9 cellular contexts compared by ENCODE assay signal in the genomic region with DNA sequence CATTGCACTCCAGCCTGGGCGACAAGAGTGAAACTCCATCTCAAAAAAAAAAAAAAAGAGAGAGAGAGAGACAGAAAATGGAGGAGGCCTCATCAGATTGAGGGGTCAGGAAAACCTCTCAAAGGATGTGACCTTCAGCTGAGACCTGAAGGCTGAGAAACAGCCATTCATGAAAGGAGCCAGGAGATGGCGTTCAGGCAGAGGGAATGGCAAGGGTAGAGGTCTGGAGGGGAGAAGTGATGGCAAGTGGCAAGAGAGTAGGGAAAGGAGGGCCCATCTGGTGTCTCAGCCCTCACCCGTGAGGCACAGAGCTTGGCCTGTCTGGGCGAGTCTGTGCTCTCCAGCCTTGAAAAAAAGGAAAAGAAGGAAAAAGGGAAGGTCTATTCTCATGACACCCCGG. TPM values are rescaled to one million over a fixed set of nuclear protein-coding genes. Genes with fewer than 3 reads are reported as not detected.
DNase-seq lines count a peak whose midpoint lies in the region; ATAC-seq and TF ChIP-seq lines count a peak whose summit lies in the region.
"Had no signal": no experiment of that assay in that cellular context is flagged by ENCODE, and none has a peak within 500 bp of the region (broad histone marks: within the 10 kb centered on the region; RNA-seq: fewer than 3 reads in every experiment).

No MANE protein-coding gene starts in this region.

- H3K4ac ChIP-seq in neuronal stem cell (ENCODE audit: low read length), result no peak overlapping the region

- no peak overlapping the region for H3K9ac ChIP-seq in endodermal cell (ENCODE audit: extremely low read depth, low read length, poor library complexity, severe bottlenecking)
- no peak overlapping the region for H3K9ac ChIP-seq in neuronal stem cell (ENCODE audit: low read depth, low read length, poor library complexity)

- CTCF ChIA-PET in activated CD4-positive, alpha-beta T cell treated with anti-CD3 and anti-CD28 coated beads for 36 hours (lab: Charles Lee), result interaction anchor here (0.7 kb wide), 1 partner anchor 353 kb away, joined by 3 read pairs; no protein-coding TSS in a partner anchor

- H3K79me1 ChIP-seq in neuronal stem cell (ENCODE audit: low read depth, low read length), result no peaks in the 10 kb centered on the region

- POLR2A ChIA-PET in activated CD4-positive, alpha-beta T cell treated with anti-CD3 and anti-CD28 coated beads for 36 hours (lab: Charles Lee), result no interaction called here

- peak; percentile 77 for TF ChIP-seq CTCF in endodermal cell (conservative IDR thresholded peaks at IDR 0.05)

- 25 to 66% methylated on average over 2 to 5 of the region's 5 CpGs for WGBS in endodermal cell (ENCODE audit: insufficient coverage in 1 of 2, insufficient read length in 1 of 2), 2 experiments
- no CpG with 5 or more reads among the region's 5 CpGs for WGBS in neuronal stem cell (ENCODE audit: extremely low coverage in 2 of 2, insufficient read length in 2 of 2, insufficient replicate concordance in 1 of 2), 2 donors

- no peak overlapping the region for H3K4me2 ChIP-seq in neuronal stem cell (ENCODE audit: insufficient read depth, low read length, poor library complexity, severe bottlenecking)

- no peaks in the 10 kb centered on the region for H3K4me1 Mint-ChIP-seq in activated CD4-positive, alpha-beta T cell treated with anti-CD3 and anti-CD28 coated beads for 36 hours
- H3K4me1 Mint-ChIP-seq in endodermal cell, result peaks cover 12% of the 10 kb centered on the region

- H3K27ac ChIP-seq in endodermal cell (ENCODE audit: low read depth, low read length), result no peak overlapping the region
- no peak overlapping the region for H3K27ac ChIP-seq in neuronal stem cell (replicated peaks; ENCODE audit: low read length)
- H3K27ac ChIP-seq: right lobe of liver had no signal

- peak overlapping the region; percentile 19 for H2BK120ac ChIP-seq in neuronal stem cell (ENCODE audit: low read depth, low read length)

- H3K9me3 ChIP-seq in endodermal cell (ENCODE audit: control insufficient read depth, low read length) (no peaks in the 10 kb centered on the region), neuronal stem cell (replicated peaks in 1 of 2; ENCODE audit: control insufficient read depth in 2 of 2, insufficient read depth in 1 of 2, low read depth in 1 of 2, low read length in 2 of 2) (no peaks in the 10 kb centered on the region)
- H3K9me3 ChIP-seq: right lobe of liver had no signal

- H2BK15ac ChIP-seq in neuronal stem cell (ENCODE audit: low read length), result no peak overlapping the region

- H3K4me3 Mint-ChIP-seq in activated CD4-positive, alpha-beta T cell treated with anti-CD3 and anti-CD28 coated beads for 36 hours, result no peak overlapping the region
- H3K4me3 Mint-ChIP-seq in endodermal cell, result no peak overlapping the region

- H4K91ac ChIP-seq in neuronal stem cell (ENCODE audit: low read depth, low read length, poor library complexity), result no peak overlapping the region

- no peaks in the 10 kb centered on the region for H3K36me3 Mint-ChIP-seq in activated CD4-positive, alpha-beta T cell treated with anti-CD3 and anti-CD28 coated beads for 36 hours (ENCODE audit: low read depth)
- no peaks in the 10 kb centered on the region for H3K36me3 Mint-ChIP-seq in endodermal cell (ENCODE audit: low read depth)

- H3K14ac ChIP-seq in neuronal stem cell (ENCODE audit: low read length), result no peak overlapping the region

- H3K4me1 ChIP-seq in endodermal cell (ENCODE audit: control insufficient read depth, insufficient read depth, low read length), result peaks cover 12% of the 10 kb centered on the region
- peaks cover 5 to 7% of the 10 kb centered on the region in 2 donors for H3K4me1 ChIP-seq in neuronal stem cell (ENCODE audit: control insufficient read depth in 2 of 2, insufficient read depth in 1 of 2, low read depth in 1 of 2, low read length in 2 of 2)
- H3K4me1 ChIP-seq: right lobe of liver had no signal

- no peak overlapping the region for H3K18ac ChIP-seq in neuronal stem cell (ENCODE audit: low read length)

- H3K9me3 Mint-ChIP-seq in activated CD4-positive, alpha-beta T cell treated with anti-CD3 and anti-CD28 coated beads for 36 hours (ENCODE audit: low read depth), result no peaks in the 10 kb centered on the region
- no peaks in the 10 kb centered on the region for H3K9me3 Mint-ChIP-seq in endodermal cell

- H3K4me3 ChIP-seq in endodermal cell (ENCODE audit: low read length), result no peak overlapping the region
- H3K4me3 ChIP-seq in neuronal stem cell (ENCODE audit: low read length in 2 of 2), result no peak overlapping the region
- H3K4me3 ChIP-seq: right lobe of liver had no signal

- H3K36me3 ChIP-seq in endodermal cell (ENCODE audit: control insufficient read depth, insufficient read depth, low read length) (no peaks in the 10 kb centered on the region), neuronal stem cell (replicated peaks in 1 of 2; ENCODE audit: control insufficient read depth in 2 of 2, insufficient read depth in 2 of 2, low read length in 2 of 2) (no peaks in the 10 kb centered on the region)
- H3K36me3 ChIP-seq: right lobe of liver had no signal

- H2BK12ac ChIP-seq in neuronal stem cell (ENCODE audit: low read length), result no peak overlapping the region

- peaks cover 3% of the 10 kb centered on the region for H3K27me3 Mint-ChIP-seq in activated CD4-positive, alpha-beta T cell treated with anti-CD3 and anti-CD28 coated beads for 36 hours
- H3K27me3 Mint-ChIP-seq in endodermal cell (ENCODE audit: insufficient read depth), result peaks cover 10% of the 10 kb centered on the region

- intact Hi-C loops in activated CD4-positive, alpha-beta T cell treated with anti-CD3 and anti-CD28 coated beads for 36 hours (cut with DNase I, micrococcal nuclease), result loop anchor here (1.0 to 2.0 kb wide), 2 partner anchors 78 to 164 kb away; no protein-coding TSS in a partner anchor

- H3K27me3 ChIP-seq in endodermal cell (ENCODE audit: control insufficient read depth, insufficient read depth, low read length, poor library complexity, severe bottlenecking) (no peaks in the 10 kb centered on the region), neuronal stem cell (ENCODE audit: control insufficient read depth in 3 of 3, insufficient read depth in 3 of 3, low read depth in 1 of 3, low read length in 3 of 3) (no peaks in the 10 kb centered on the region)
- H3K27me3 ChIP-seq: right lobe of liver had no signal

- H4K8ac ChIP-seq in neuronal stem cell (ENCODE audit: low read depth, low read length), result no peak overlapping the region

- H3K23ac ChIP-seq in neuronal stem cell (ENCODE audit: low read depth, low read length, poor library complexity), result no peak overlapping the region

- H2AFZ ChIP-seq in neuronal stem cell (ENCODE audit: low read length), result no peak overlapping the region

- DNase-seq in activated CD4-positive, alpha-beta T cell treated with anti-CD3 and anti-CD28 coated beads for 36 hours, result peak; percentile 15
- DNase-seq in activated CD4-positive, alpha-beta T cell treated with anti-CD3 and anti-CD28 coated beads, Interleukin-2, amount 50 U/mL, for 4 hours, result no peak
- DNase-seq in NCI-H82 (lab: John Stamatoyannopoulos, UW), result peak; percentile 90
- DNase-seq in endodermal cell, result peak; percentile 87
- peak; percentile 50 for DNase-seq in neuronal stem cell (ENCODE audit: low spot score)
- no peak for DNase-seq in NCI-H2107 (lab: John Stamatoyannopoulos, UW)
- DNase-seq: right lobe of liver had no signal

- H2BK5ac ChIP-seq in neuronal stem cell (ENCODE audit: low read length), result no peak overlapping the region

- H2AK5ac ChIP-seq in neuronal stem cell (ENCODE audit: low read depth, low read length), result no peak overlapping the region

- no peak for ATAC-seq in activated CD4-positive, alpha-beta T cell treated with anti-CD3 and anti-CD28 coated beads for 36 hours
- ATAC-seq in GM21737 (IDR thresholded peaks at IDR 0.05; ENCODE audit: unreplicated experiment) (no peak), GM18909 (IDR thresholded peaks at IDR 0.05; ENCODE audit: poor library complexity, unreplicated experiment) (no peak)

- H3K27ac Mint-ChIP-seq in activated CD4-positive, alpha-beta T cell treated with anti-CD3 and anti-CD28 coated beads for 36 hours, result no peak overlapping the region
- H3K27ac Mint-ChIP-seq in endodermal cell, result no peak overlapping the region

RNA-seq across cellular contexts. Expression of a gene that starts 17.0 kb away (rescaled TPM):
- not detected for total RNA-seq in activated CD4-positive, alpha-beta T cell treated with anti-CD3 and anti-CD28 coated beads for 36 hours
- total RNA-seq in endodermal cell, result under 1 TPM; 0.31 to 0.49 TPM
- polyA plus RNA-seq in endodermal cell (2013, experiment 1 of 2), result 1.6 TPM
- polyA plus RNA-seq in endodermal cell (2013, experiment 2 of 2), result 1.6 TPM
- polyA plus RNA-seq in neuronal stem cell (2013, experiment 1 of 2), result 0.49 TPM
- 0.58 TPM for polyA plus RNA-seq in neuronal stem cell (2013, experiment 2 of 2)

RNA-seq across cellular contexts. Expression of a gene that starts 30.2 kb away (rescaled TPM):
- total RNA-seq in activated CD4-positive, alpha-beta T cell treated with anti-CD3 and anti-CD28 coated beads for 36 hours, result not detected
- 1 to 10 TPM; 2.4 to 2.7 TPM for total RNA-seq in endodermal cell
- polyA plus RNA-seq in endodermal cell (2013, experiment 1 of 2), result 3.2 TPM
- 3.6 TPM for polyA plus RNA-seq in endodermal cell (2013, experiment 2 of 2)
- polyA plus RNA-seq in neuronal stem cell (2013, experiment 1 of 2), result 2.6 TPM
- polyA plus RNA-seq in neuronal stem cell (2013, experiment 2 of 2), result 2.5 TPM

Comparison
In these comparisons a context has a peak if more than half of its experiments do, and no peak if none do; other contexts are left out.
1. DNase-seq: peak in activated CD4-positive, alpha-beta T cell treated with anti-CD3 and anti-CD28 coated beads for 36 hours (single experiment), NCI-H82 (single experiment), endodermal cell (single experiment) and neuronal stem cell (single experiment); none in activated CD4-positive, alpha-beta T cell treated with anti-CD3 and anti-CD28 coated beads, Interleukin-2, amount 50 U/mL, for 4 hours (0 of 2) and NCI-H2107 (single experiment).